In the genomic region with DNA sequence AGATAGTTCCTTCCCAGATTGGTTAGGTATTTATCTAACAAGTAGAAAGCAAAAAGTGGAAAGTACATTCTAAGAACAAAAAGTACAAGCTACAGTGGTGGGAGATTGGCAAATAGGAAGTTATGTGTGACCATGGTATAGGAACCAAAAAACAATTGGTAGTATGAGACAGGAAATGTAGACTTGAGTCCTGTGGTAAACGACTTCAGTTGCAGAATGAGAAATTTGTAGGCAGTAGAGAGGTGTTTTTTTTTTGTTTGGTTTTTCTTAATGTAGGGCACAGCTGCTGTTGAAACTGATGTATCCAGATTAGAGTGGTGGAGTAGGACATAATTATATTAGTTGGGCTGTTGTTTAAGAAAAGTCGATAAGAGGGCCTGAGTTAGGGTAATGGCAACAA, we compare ENCODE assay signal across 9 cellular contexts.
A peak's percentile ranks its signal among the peaks of the same experiment; 100 is the strongest.
DNase-seq lines count a peak whose midpoint lies in the region; ATAC-seq, FAIRE-seq and TF ChIP-seq lines count a peak whose summit lies in the region.
"Had no signal": no experiment of that assay in that cellular context is flagged by ENCODE, and none has a peak within 500 bp of the region (broad histone marks: within the 10 kb centered on the region; RNA-seq: fewer than 3 reads in every experiment).

No MANE protein-coding gene starts in this region.

- TF ChIP-seq CTCF in KMS-11 (conservative IDR thresholded peaks at IDR 0.05; ENCODE audit: low read depth, low read length): no peak

- ATAC-seq in GM21723 (IDR thresholded peaks at IDR 0.05; ENCODE audit: unreplicated experiment) (peak; percentile 100), left lobe of liver (peak; percentile 20)

- no peak overlapping the region for H3K4me3 ChIP-seq in KMS-11 (IDR thresholded peaks at IDR 0.05; ENCODE audit: insufficient read depth, low read depth, low read length)
- H3K4me3 ChIP-seq: cardiac muscle cell had no signal

- no peak overlapping the region for H2AFZ ChIP-seq in KMS-11 (ENCODE audit: low read depth)

- in situ Hi-C loops in G401 (cut with HindIII; ENCODE audit: low sequenced_read_pairs): no loop called here

- H3K36me3 ChIP-seq in KMS-11 (ENCODE audit: insufficient read depth): no peaks in the 10 kb centered on the region

- no peaks in the 10 kb centered on the region for H3K79me2 ChIP-seq in KMS-11 (ENCODE audit: insufficient read depth, low read depth)

- peaks cover 18% of the 10 kb centered on the region for H3K4me1 ChIP-seq in KMS-11 (ENCODE audit: low read depth, poor library complexity, severe bottlenecking)

- H3K27ac ChIP-seq in KMS-11: peak overlapping the region; percentile 39
- H3K27ac ChIP-seq: cardiac muscle cell had no signal

- no peaks in the 10 kb centered on the region for H3K27me3 ChIP-seq in KMS-11 (ENCODE audit: insufficient read depth, low read depth)
- H3K27me3 ChIP-seq: cardiac muscle cell had no signal

- no peaks in the 10 kb centered on the region for H4K20me1 ChIP-seq in KMS-11 (ENCODE audit: insufficient read depth)

- H3K9ac ChIP-seq in KMS-11: no peak overlapping the region

- DNase-seq in GM18507 (ENCODE audit: extremely low spot score, insufficient read length, low read depth) (peak; percentile 14), left lobe of liver (ENCODE audit: low spot score) (no peak), G401 (ENCODE audit: low spot score) (no peak), occipital lobe (lab: John Stamatoyannopoulos, UW) (no peak), NCI-H1105 treated with DMSO at 0.1 percent for 48 hours (lab: John Stamatoyannopoulos, UW) (no peak), mucosa of gallbladder (ENCODE audit: low spot score) (no peak)

- peak; percentile 89 for FAIRE-seq in GM18507 (lab: Jason Lieb, UNC)

- H3K4me2 ChIP-seq in KMS-11: peak overlapping the region; percentile 43
